In the genomic region with DNA sequence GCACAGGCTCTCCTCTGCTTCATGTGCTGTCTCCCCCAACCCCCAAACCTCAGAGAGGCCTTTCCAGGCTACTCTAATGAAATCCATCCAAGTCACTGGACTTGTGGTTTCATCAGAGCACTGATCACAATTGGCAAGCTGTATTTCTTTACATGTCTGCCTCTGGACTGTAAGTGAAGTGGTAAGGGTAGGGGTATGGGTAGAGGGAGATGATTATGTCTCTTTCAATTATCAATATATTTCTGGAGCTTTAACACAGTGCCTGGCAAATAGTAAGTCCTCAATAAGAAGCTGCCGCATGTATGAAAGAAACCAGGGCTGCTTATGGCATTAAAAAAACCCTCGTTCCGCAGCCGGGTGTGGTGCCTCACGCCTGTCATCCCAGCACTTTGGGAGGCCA, we compare ENCODE assay signal across 32 cellular contexts. TPM values are rescaled to one million over a fixed set of nuclear protein-coding genes. Genes with fewer than 3 reads are reported as not detected.
DNase-seq lines count a peak whose midpoint lies in the region; ATAC-seq, FAIRE-seq and TF ChIP-seq lines count a peak whose summit lies in the region.
"Had no signal": no experiment of that assay in that cellular context is flagged by ENCODE, and none has a peak within 500 bp of the region (broad histone marks: within the 10 kb centered on the region; RNA-seq: fewer than 3 reads in every experiment).

No MANE protein-coding gene starts in this region.

- peaks cover 21% of the 10 kb centered on the region for H3K23me2 ChIP-seq in H1 (ENCODE audit: low read depth, low read length)

- H3K27me3 Mint-ChIP-seq in activated naive CD8-positive, alpha-beta T cell = no peaks in the 10 kb centered on the region
- no peaks in the 10 kb centered on the region for H3K27me3 Mint-ChIP-seq in activated naive CD8-positive, alpha-beta T cell treated with anti-CD3 and anti-CD28 coated beads for 36 hours
- no peaks in the 10 kb centered on the region for H3K27me3 Mint-ChIP-seq in T-helper 17 cell
- H3K27me3 Mint-ChIP-seq: activated CD4-positive, alpha-beta T cell treated with anti-CD3 and anti-CD28 coated beads for 36 hours had no signal

- H3K27ac Mint-ChIP-seq in activated naive CD8-positive, alpha-beta T cell = peak overlapping the region; percentile 18
- H3K27ac Mint-ChIP-seq in activated naive CD8-positive, alpha-beta T cell treated with anti-CD3 and anti-CD28 coated beads for 36 hours = no peak overlapping the region
- H3K27ac Mint-ChIP-seq in T-helper 17 cell = peak overlapping the region; percentile 95
- H3K27ac Mint-ChIP-seq: activated CD4-positive, alpha-beta T cell treated with anti-CD3 and anti-CD28 coated beads for 36 hours; B cell; neural progenitor cell had no signal

- DNase-seq in activated naive CD8-positive, alpha-beta T cell treated with anti-CD3 and anti-CD28 coated beads for 36 hours = no peak
- no peak for DNase-seq in T-helper 17 cell
- no peak for DNase-seq in H1 (ENCODE audit: low read depth in 1 of 2, low spot score in 2 of 2)
- DNase-seq in brain microvascular endothelial cell = no peak
- DNase-seq in NCI-H82 (lab: John Stamatoyannopoulos, UW) = no peak
- DNase-seq: activated CD4-positive, alpha-beta T cell treated with anti-CD3 and anti-CD28 coated beads for 36 hours; activated effector memory CD4-positive, alpha-beta T cell treated with Interleukin-2 at 50 U/mL for 16 hours; COR-L47; effector CD8-positive, alpha-beta T cell; foreskin keratinocyte; GF-D8; HCEC 1CT; heart left ventricle; lower lobe of right lung; NCI-H2081; NCI-H226; stimulated activated CD4-positive, alpha-beta T cell treated with anti-CD3 and anti-CD28 coated beads, Interleukin-1b, Interleukin-23, amount 100 ng/mL, for 48 hours; stimulated activated CD8-positive, alpha-beta memory T cell treated with anti-CD3 and anti-CD28 coated beads, Interleukin-4, amount 100 ng/mL, for 48 hours; tibial artery had no signal

- no peak overlapping the region for H3K9ac ChIP-seq in H1 (replicated peaks in 1 of 4; ENCODE audit: extremely low read depth in 1 of 4, low read depth in 3 of 4, low read length in 3 of 4)
- H3K9ac ChIP-seq: neural progenitor cell, parathyroid adenoma had no signal

- H3K36me3 ChIP-seq in H1 (ENCODE audit: control insufficient read depth in 2 of 4, insufficient read depth in 4 of 4, low read length in 3 of 4) = no peaks in the 10 kb centered on the region
- no peaks in the 10 kb centered on the region for H3K36me3 ChIP-seq in brain microvascular endothelial cell (replicated peaks)
- H3K36me3 ChIP-seq: adrenal gland, heart left ventricle, lower lobe of right lung, neural progenitor cell, right atrium auricular region, tibial artery had no signal

- no peak overlapping the region; a peak in 1 of 4 replicates for H3K4me2 ChIP-seq in H1 (ENCODE audit: insufficient read depth in 1 of 2, low read depth in 2 of 2, low read length in 2 of 2)
- H3K4me2 ChIP-seq: neural progenitor cell, smooth muscle cell had no signal

- H2BK120ac ChIP-seq in H1 (replicated peaks; ENCODE audit: low read depth, low read length) = no peak overlapping the region

- H3K14ac ChIP-seq in H1 (ENCODE audit: insufficient read length) = no peak overlapping the region

- no peak for TF ChIP-seq RAD21 in H1 (IDR thresholded peaks at IDR 0.05 in 1 of 2, conservative IDR thresholded peaks at IDR 0.05 in 1 of 2; ENCODE audit: low read depth in 2 of 2, low read length in 2 of 2)

- no peak for TF ChIP-seq EP300 in H1 (IDR thresholded peaks at IDR 0.05; ENCODE audit: borderline replicate concordance in 1 of 2, low read depth in 2 of 2, low read length in 2 of 2)

- H4K5ac ChIP-seq in H1 (ENCODE audit: insufficient read length, low read depth, low read length) = no peak overlapping the region

- no peak overlapping the region for H2BK15ac ChIP-seq in H1 (ENCODE audit: low read length)

- 96% methylated on average over 5 of the region's 5 CpGs; no CpG with 5 or more reads in 1 of the 2 experiments for WGBS in H1 (ENCODE audit: extremely low coverage in 1 of 2, insufficient coverage in 1 of 2, insufficient read length in 1 of 2, insufficient replicate concordance in 2 of 2, low coverage in 1 of 2, low lambda C conversion rate in 2 of 2, missing lambda C conversion rate in 1 of 2), 2 experiments

- peaks cover 0 to 5% of the 10 kb centered on the region in 2 experiments for H4K20me1 ChIP-seq in H1 (replicated peaks in 1 of 2; ENCODE audit: control insufficient read depth in 1 of 2, insufficient read depth in 2 of 2, low read length in 2 of 2)

- H3K27me3 ChIP-seq in H1 (replicated peaks in 1 of 4; ENCODE audit: control insufficient read depth in 3 of 4, extremely low read depth in 1 of 4, insufficient read depth in 3 of 4, low read length in 3 of 4) (no peaks in the 10 kb centered on the region), brain microvascular endothelial cell (replicated peaks) (no peaks in the 10 kb centered on the region)
- H3K27me3 ChIP-seq: adrenal gland, foreskin keratinocyte, heart left ventricle, neural progenitor cell, right atrium auricular region, tibial artery had no signal

- TF ChIP-seq CTCF in H1 (IDR thresholded peaks at IDR 0.05; ENCODE audit: control extremely low read depth in 1 of 3, insufficient read depth in 1 of 3, low read depth in 1 of 3, low read length in 3 of 3) (no peak), brain microvascular endothelial cell (IDR thresholded peaks at IDR 0.05; ENCODE audit: low read depth, low read length, missing control alignments) (no peak)

- peak overlapping the region; percentile 1 for H3K4ac ChIP-seq in H1 (replicated peaks; ENCODE audit: insufficient read length, low read depth, low read length)

- H2BK20ac ChIP-seq in H1 (ENCODE audit: low read length) = no peak overlapping the region

- H3K4me1 ChIP-seq in H1 (replicated peaks in 1 of 4; ENCODE audit: control insufficient read depth in 3 of 4, insufficient read depth in 4 of 4, low read length in 3 of 4) = peaks cover 15 to 40% (median 29%) of the 10 kb centered on the region in 4 experiments

- no peak overlapping the region for H3K4me3 Mint-ChIP-seq in activated naive CD8-positive, alpha-beta T cell
- H3K4me3 Mint-ChIP-seq in activated naive CD8-positive, alpha-beta T cell treated with anti-CD3 and anti-CD28 coated beads for 36 hours = no peak overlapping the region
- no peak overlapping the region for H3K4me3 Mint-ChIP-seq in T-helper 17 cell
- H3K4me3 Mint-ChIP-seq: activated CD4-positive, alpha-beta T cell treated with anti-CD3 and anti-CD28 coated beads for 36 hours; B cell; neural progenitor cell had no signal

- POLR2A ChIA-PET in H1 (lab: Charles Lee; ENCODE audit: partially characterized antibody) = interaction anchor here (0.7 to 1.1 kb wide), 2 partner anchors 34 to 61 kb away, joined by 3 read pairs; no protein-coding TSS in a partner anchor

- in situ Hi-C loops in brain microvascular endothelial cell (cut with HindIII; ENCODE audit: low pct_ligation_motif_present, low sequenced_read_pairs) = no loop called here

- H2BK5ac ChIP-seq in H1 (ENCODE audit: low read depth, low read length) = peak overlapping the region; percentile 49; the same call in 1 of the 2 replicates

- H3K4me3 ChIP-seq in H1 (ENCODE audit: extremely low read depth in 1 of 4, insufficient read depth in 2 of 4, low read depth in 3 of 4, low read length in 4 of 4) (no peak overlapping the region), brain microvascular endothelial cell (ENCODE audit: low read depth, low read length) (no peak overlapping the region)
- H3K4me3 ChIP-seq: adrenal gland, heart left ventricle, lower lobe of right lung, neural progenitor cell, right atrium auricular region, SK-N-MC, smooth muscle cell, tibial artery had no signal

- peaks cover 49 to 93% of the 10 kb centered on the region in 2 experiments for H3K79me2 ChIP-seq in H1 (ENCODE audit: control insufficient read depth in 1 of 2, insufficient read depth in 2 of 2, low read length in 2 of 2)

- H3K36me3 Mint-ChIP-seq in activated naive CD8-positive, alpha-beta T cell = peaks cover 3% of the 10 kb centered on the region
- peaks cover 23% of the 10 kb centered on the region for H3K36me3 Mint-ChIP-seq in activated naive CD8-positive, alpha-beta T cell treated with anti-CD3 and anti-CD28 coated beads for 36 hours
- H3K36me3 Mint-ChIP-seq in T-helper 17 cell (ENCODE audit: low read depth) = peaks cover 2% of the 10 kb centered on the region

- H3K27ac ChIP-seq in H1 (ENCODE audit: low read depth, low read length) (peak overlapping the region; percentile 4; the same call in 1 of the 2 replicates), brain microvascular endothelial cell (no peak overlapping the region)
- H3K27ac ChIP-seq: adrenal gland, foreskin keratinocyte, heart left ventricle, lower lobe of right lung, neural progenitor cell, parathyroid adenoma, right atrium auricular region, SK-N-MC, tibial artery had no signal

- no peak overlapping the region for H3K23ac ChIP-seq in H1 (ENCODE audit: insufficient read length)

- no peak overlapping the region for H4K8ac ChIP-seq in H1 (ENCODE audit: extremely low read depth, insufficient read depth, low read length)

- TF ChIP-seq POLR2A in H1 (IDR thresholded peaks at IDR 0.05; ENCODE audit: control extremely low read depth in 1 of 2, low read depth in 2 of 2, low read length in 2 of 2) = no peak

- 0 out of 2 replicates have a peak overlapping the region, but pooled peaks have one; percentile 13 for H2BK12ac ChIP-seq in H1 (ENCODE audit: low read depth, low read length)

- no peak overlapping the region for H3K56ac ChIP-seq in H1 (replicated peaks; ENCODE audit: insufficient read length, low read depth, low read length)

- H3K9me3 ChIP-seq in T-helper 17 cell (ENCODE audit: control insufficient read depth, low read length, poor library complexity, severe bottlenecking) (no peaks in the 10 kb centered on the region), H1 (ENCODE audit: insufficient read depth in 2 of 2, low read depth in 1 of 2, low read length in 1 of 2) (no peaks in the 10 kb centered on the region)
- H3K9me3 ChIP-seq: adrenal gland, heart left ventricle, lower lobe of right lung, right atrium auricular region, tibial artery had no signal

- H3K4me1 Mint-ChIP-seq in activated naive CD8-positive, alpha-beta T cell (ENCODE audit: low read depth) = peaks cover 85% of the 10 kb centered on the region
- H3K4me1 Mint-ChIP-seq in activated naive CD8-positive, alpha-beta T cell treated with anti-CD3 and anti-CD28 coated beads for 36 hours = peaks cover 66% of the 10 kb centered on the region
- peaks cover 64% of the 10 kb centered on the region for H3K4me1 Mint-ChIP-seq in T-helper 17 cell

- CTCF ChIA-PET in H1 (lab: Charles Lee; ENCODE audit: partially characterized antibody) = interaction anchor here (0.6 to 2.4 kb wide), 7 partner anchors 15 to 188 kb away, joined by 3 to 6 read pairs (median 3); no protein-coding TSS in a partner anchor

- H3K79me1 ChIP-seq in H1 (ENCODE audit: low read depth, low read length) = peaks cover 16% of the 10 kb centered on the region

- no peaks in the 10 kb centered on the region for H3K9me3 Mint-ChIP-seq in activated naive CD8-positive, alpha-beta T cell (ENCODE audit: low read depth)
- peaks cover 1% of the 10 kb centered on the region for H3K9me3 Mint-ChIP-seq in activated naive CD8-positive, alpha-beta T cell treated with anti-CD3 and anti-CD28 coated beads for 36 hours
- H3K9me3 Mint-ChIP-seq: neural progenitor cell had no signal

- no peak overlapping the region for H4K91ac ChIP-seq in H1 (replicated peaks; ENCODE audit: insufficient read length, low read length)

- no peak overlapping the region for H3K18ac ChIP-seq in H1 (ENCODE audit: extremely low read depth, low read length)

- ATAC-seq in T-helper 17 cell (no peak), HG02852 (IDR thresholded peaks at IDR 0.05; ENCODE audit: unreplicated experiment) (no peak), GM18858 (IDR thresholded peaks at IDR 0.05; ENCODE audit: unreplicated experiment) (no peak)
- ATAC-seq: activated CD4-positive, alpha-beta T cell treated with anti-CD3 and anti-CD28 coated beads for 36 hours; foreskin keratinocyte; heart left ventricle; lower lobe of right lung had no signal

- FAIRE-seq in H1 (lab: Jason Lieb, UNC) = no peak
- FAIRE-seq: bronchial epithelial cell, colon, GM19239 had no signal

- no peak overlapping the region for H2AFZ ChIP-seq in H1 (ENCODE audit: low read length)
- H2AFZ ChIP-seq: neural progenitor cell, parathyroid adenoma had no signal

- H2AK5ac ChIP-seq in H1 (ENCODE audit: low read depth, low read length) = no peak overlapping the region

RNA-seq across cellular contexts. Expression of a gene that starts 5.4 kb away (rescaled TPM):
- total RNA-seq in activated naive CD8-positive, alpha-beta T cell treated with anti-CD3 and anti-CD28 coated beads for 36 hours = 1 to 10 TPM; 6.5 to 6.9 TPM
- total RNA-seq in T-helper 17 cell = 10 to 100 TPM; 28.6 to 31.2 TPM
- 21.5 and 22.8 TPM in 2 replicates for total RNA-seq in H1 (2021; fragmentation: NEBNext Ultra II Directional; extraction: Animal tissue kit (Norgen Biotek cat#: 25700))
- 10.8 and 14.9 TPM in 2 replicates for polyA plus RNA-seq in H1 (2011; rRNA removed)
- 7.8 TPM for polyA plus RNA-seq in H1 (2011; cell fraction: cytosol; rRNA removed)
- 23.3 TPM for polyA plus RNA-seq in H1 (2011; cell fraction: nucleus; rRNA removed)
- 14.0 to 17.0 TPM (median 15.2 TPM) in 4 replicates for polyA plus RNA-seq in H1 (2012, experiment 1 of 2)
- polyA plus RNA-seq in H1 (2012, experiment 2 of 2) = 3.9 TPM
- polyA plus RNA-seq in H1 (2013, experiment 1 of 2) = 10.3 TPM
- 10.3 TPM for polyA plus RNA-seq in H1 (2013, experiment 2 of 2)
- polyA minus RNA-seq in H1 (2011; rRNA and poly(A)+ RNA removed) = 12.4 and 15.8 TPM in 2 replicates
- 14.0 TPM for polyA minus RNA-seq in H1 (2011; cell fraction: cytosol; rRNA and poly(A)+ RNA removed)
- 18.1 TPM for polyA minus RNA-seq in H1 (2011; cell fraction: nucleus; rRNA and poly(A)+ RNA removed)
